Comparison of ENCODE assay signal across 9 cellular contexts in genomic region chr1:165631403-165632151, GRCh38. TPM values are rescaled to one million over a fixed set of nuclear protein-coding genes. Genes with fewer than 3 reads are reported as not detected.
DNase-seq lines count a peak whose midpoint lies in the region; ATAC-seq and TF ChIP-seq lines count a peak whose summit lies in the region.
"Had no signal": no experiment of that assay in that cellular context is flagged by ENCODE, and none has a peak within 500 bp of the region (broad histone marks: within the 10 kb centered on the region; RNA-seq: fewer than 3 reads in every experiment).

No MANE protein-coding gene starts in this region.

- POLR2A ChIA-PET in MCF 10A (lab: Yijun Ruan, JAX), result interaction anchor here (0.6 to 5.5 kb wide), 37 partner anchors 9 to 1591 kb away, joined by 3 to 128 read pairs (median 4); partner anchors contain the start of genes ALDH9A1, POU2F1, TADA1 and TMCO1

- intact Hi-C loops in MCF 10A (cut with micrococcal nuclease), result loop anchor here (1.0 to 5.0 kb wide), 6 partner anchors 33 to 266 kb away; partner anchors contain the start of gene TMCO1
- intact Hi-C loops in spleen (cut with DNase I; ENCODE audit: low total_unique reads), result loop anchor here (5.0 kb wide), 1 partner anchor 66 kb away; the partner anchor contains the start of gene ALDH9A1

- WGBS in spleen, 5 donors, result 0 to 2% (median 1%) methylated on average over 24 to 28 of the region's 28 CpGs

- no peaks in the 10 kb centered on the region for H3K9me3 ChIP-seq in DOHH2 (ENCODE audit: control insufficient read depth, insufficient read depth, low read length)
- H3K9me3 ChIP-seq in HUES6 (ENCODE audit: control insufficient read depth, insufficient read depth, low read depth, low read length), result no peaks in the 10 kb centered on the region
- H3K9me3 ChIP-seq in spleen, result no peaks in the 10 kb centered on the region

- peak overlapping the region; percentile 92 for H3K4me2 ChIP-seq in DOHH2 (ENCODE audit: low read length)

- no peak overlapping the region for H3K4me3 Mint-ChIP-seq in T-helper 2 cell treated with Interferon-gamma antibody and Interleukin-4, amounts not matched to agents 5 μg/mL and 100 μg/mL, for 36 hours
- H3K4me3 Mint-ChIP-seq in MCF 10A (ENCODE audit: unreplicated experiment), result no peak overlapping the region
- H3K4me3 Mint-ChIP-seq: mesothelial cell of epicardium had no signal

- no peaks in the 10 kb centered on the region for H3K36me3 ChIP-seq in DOHH2 (ENCODE audit: control insufficient read depth, low read length)
- no peaks in the 10 kb centered on the region for H3K36me3 ChIP-seq in HUES6 (ENCODE audit: control insufficient read depth, insufficient read depth, low read length)
- H3K36me3 ChIP-seq in spleen, result peaks cover 0 to 5% (median under 1%) of the 10 kb centered on the region in 6 donors

- no peak overlapping the region for H3K27ac Mint-ChIP-seq in T-helper 2 cell treated with Interferon-gamma antibody and Interleukin-4, amounts not matched to agents 5 μg/mL and 100 μg/mL, for 36 hours
- no peak overlapping the region for H3K27ac Mint-ChIP-seq in MCF 10A (ENCODE audit: low read depth, unreplicated experiment)
- H3K27ac Mint-ChIP-seq: mesothelial cell of epicardium had no signal

- no TSS peak for BruUV-seq in MCF 10A (replicated peaks; lab: Mats Ljungman, UMichigan)

- H4K20me1 ChIP-seq in DOHH2 (ENCODE audit: control insufficient read depth, insufficient read depth, low read depth, low read length), result no peaks in the 10 kb centered on the region

- H3K79me2 ChIP-seq in DOHH2 (ENCODE audit: control insufficient read depth, low read length), result no peaks in the 10 kb centered on the region

- H3K27ac ChIP-seq in DOHH2 (ENCODE audit: low read depth, low read length), result no peak overlapping the region
- peak overlapping the region; percentile 58; the same call in 1 of the 2 replicates for H3K27ac ChIP-seq in HUES6 (ENCODE audit: low read depth, low read length)
- peak overlapping the region; percentile 87 to 95 (median 90) for H3K27ac ChIP-seq in spleen

- peaks cover 29% of the 10 kb centered on the region for H3K27me3 ChIP-seq in DOHH2 (ENCODE audit: control insufficient read depth, low read length)
- no peaks in the 10 kb centered on the region for H3K27me3 ChIP-seq in HUES6 (ENCODE audit: control insufficient read depth, insufficient read depth, low read length)
- no peaks in the 10 kb centered on the region for H3K27me3 ChIP-seq in spleen (replicated peaks in 1 of 7)

- peak overlapping the region; percentile 73 for H3K9ac ChIP-seq in HUES6 (ENCODE audit: low read length)

- H3K4me1 Mint-ChIP-seq in T-helper 2 cell treated with Interferon-gamma antibody and Interleukin-4, amounts not matched to agents 5 μg/mL and 100 μg/mL, for 36 hours (ENCODE audit: low read depth), result peaks cover 26% of the 10 kb centered on the region
- peaks cover 22% of the 10 kb centered on the region for H3K4me1 Mint-ChIP-seq in MCF 10A (ENCODE audit: insufficient read depth, unreplicated experiment)

- H3K9me2 ChIP-seq in DOHH2 (replicated peaks; ENCODE audit: control insufficient read depth, low read length), result no peaks in the 10 kb centered on the region

- ATAC-seq in GM21528 (IDR thresholded peaks at IDR 0.05; ENCODE audit: low FRiP score, unreplicated experiment) (peak; percentile 35), GM18520 (IDR thresholded peaks at IDR 0.05; ENCODE audit: unreplicated experiment) (no peak)

- no peak for TF ChIP-seq POLR2A in spleen (IDR thresholded peaks at IDR 0.05)

- DNase-seq in T-helper 2 cell treated with Interferon-gamma antibody and Interleukin-4, amounts not matched to agents 5 μg/mL and 100 μg/mL, for 36 hours (ENCODE audit: low spot score), result peak; percentile 67
- DNase-seq in MCF 10A (ENCODE audit: unreplicated experiment) (peak; percentile 93), inferior parietal cortex (ENCODE audit: extremely low spot score) (peak; percentile 51), spleen (peak; percentile 91)

- H3K27me3 Mint-ChIP-seq in T-helper 2 cell treated with Interferon-gamma antibody and Interleukin-4, amounts not matched to agents 5 μg/mL and 100 μg/mL, for 36 hours (ENCODE audit: low read depth), result no peaks in the 10 kb centered on the region
- H3K27me3 Mint-ChIP-seq in MCF 10A (ENCODE audit: insufficient read depth, unreplicated experiment), result no peaks in the 10 kb centered on the region

- H3K4me3 ChIP-seq in DOHH2 (ENCODE audit: low read length), result peak overlapping the region; percentile 80
- H3K4me3 ChIP-seq in HUES6 (ENCODE audit: low read depth, low read length), result peak overlapping the region; percentile 74
- peak overlapping the region; percentile 58 to 94 (median 74) for H3K4me3 ChIP-seq in spleen

- H3K4me1 ChIP-seq in DOHH2 (ENCODE audit: control insufficient read depth, low read length), result peaks cover 50% of the 10 kb centered on the region
- H3K4me1 ChIP-seq in HUES6 (ENCODE audit: control insufficient read depth, insufficient read depth, low read length), result peaks cover 23% of the 10 kb centered on the region
- peaks cover 20 to 62% (median 50%) of the 10 kb centered on the region in 6 donors for H3K4me1 ChIP-seq in spleen

- no peaks in the 10 kb centered on the region for H3K9me3 Mint-ChIP-seq in T-helper 2 cell treated with Interferon-gamma antibody and Interleukin-4, amounts not matched to agents 5 μg/mL and 100 μg/mL, for 36 hours
- no peaks in the 10 kb centered on the region for H3K9me3 Mint-ChIP-seq in MCF 10A (ENCODE audit: unreplicated experiment)
- H3K9me3 Mint-ChIP-seq: mesothelial cell of epicardium had no signal

- TF ChIP-seq CTCF in DOHH2 (IDR thresholded peaks at IDR 0.05; ENCODE audit: low read depth, low read length, poor library complexity, severe bottlenecking) (no peak), MCF 10A (IDR thresholded peaks at IDR 0.05; ENCODE audit: unreplicated experiment) (no peak), spleen (IDR thresholded peaks at IDR 0.05 in 8 of 11, conservative IDR thresholded peaks at IDR 0.05 in 3 of 11) (no peak)

- peaks cover 4% of the 10 kb centered on the region for H3K36me3 Mint-ChIP-seq in T-helper 2 cell treated with Interferon-gamma antibody and Interleukin-4, amounts not matched to agents 5 μg/mL and 100 μg/mL, for 36 hours (ENCODE audit: low read depth)
- H3K36me3 Mint-ChIP-seq in MCF 10A (ENCODE audit: insufficient read depth, unreplicated experiment), result peaks cover 12% of the 10 kb centered on the region

- CTCF ChIA-PET in MCF 10A (lab: Yijun Ruan, JAX), result interaction anchor here (0.6 to 3.6 kb wide), 13 partner anchors 13 to 1984 kb away, joined by 3 to 18 read pairs (median 4); no protein-coding TSS in a partner anchor

- H3F3A ChIP-seq in DOHH2 (ENCODE audit: control insufficient read depth, insufficient read depth), result peaks cover 12% of the 10 kb centered on the region

RNA-seq across cellular contexts. Expression of gene MGST3, which starts 0.5 kb away (rescaled TPM):
- total RNA-seq in MCF 10A (2022), result 75.5 and 97.1 TPM in 2 replicates
- total RNA-seq in spleen, result 100 to 1,000 TPM in 1 of 7 donors, 10 to 100 TPM in 6; 47.8 to 109 (median 87.5) TPM
- polyA plus RNA-seq in spleen, result 10 to 100 TPM; 64.5 to 78.6 (median 74.6) TPM
